Comparison of ENCODE assay signal across 8 cellular contexts in genomic region chr20:45416917-45417316, GRCh38. TPM values are rescaled to one million over a fixed set of nuclear protein-coding genes. Genes with fewer than 3 reads are reported as not detected.
DNase-seq lines count a peak whose midpoint lies in the region; ATAC-seq and TF ChIP-seq lines count a peak whose summit lies in the region.

No MANE protein-coding gene starts in this region.

- WGBS in endodermal cell (ENCODE audit: insufficient coverage in 1 of 2, insufficient read length in 1 of 2), 2 experiments = 85 to 100% methylated on average over 1 to 2 of the region's 2 CpGs
- whole genome bisulfite sequencing in ovary, 3 donors = 69 to 86% (median 71%) methylated on average over 2 of the region's 2 CpGs

- no peak overlapping the region for H3K27ac Mint-ChIP-seq in endodermal cell

- peak overlapping the region; percentile 79 for H3K27ac ChIP-seq in DND-41 (ENCODE audit: low read length)
- no peak overlapping the region for H3K27ac ChIP-seq in OCI-LY3 (ENCODE audit: low read length)
- H3K27ac ChIP-seq in endodermal cell (ENCODE audit: low read depth, low read length) = no peak overlapping the region
- no peak overlapping the region for H3K27ac ChIP-seq in ovary

- H3K4me1 ChIP-seq in DND-41 (ENCODE audit: insufficient read depth, low read length) (peaks cover 36% of the 10 kb centered on the region), OCI-LY3 (ENCODE audit: low read length) (peaks cover 17% of the 10 kb centered on the region), endodermal cell (ENCODE audit: control insufficient read depth, insufficient read depth, low read length) (no peaks in the 10 kb centered on the region), ovary (ENCODE audit: insufficient read depth) (peaks cover 5% of the 10 kb centered on the region)

- H3K79me2 ChIP-seq in DND-41 (ENCODE audit: insufficient read depth, low read length) (peaks cover 39% of the 10 kb centered on the region), OCI-LY3 (ENCODE audit: low read length) (peaks cover 27% of the 10 kb centered on the region)

- peaks cover 9% of the 10 kb centered on the region for H3K27me3 Mint-ChIP-seq in endodermal cell (ENCODE audit: insufficient read depth)

- DNase-seq in DND-41 (no peak), endodermal cell (no peak), ovary (no peak), NCI-H2107 treated with DMSO at 0.1 percent for 48 hours (lab: John Stamatoyannopoulos, UW; ENCODE audit: unreplicated experiment) (no peak), mucosa of gallbladder (ENCODE audit: low spot score) (no peak)

- peak overlapping the region; percentile 79 for H3K9ac ChIP-seq in DND-41 (ENCODE audit: low read depth, low read length)
- peak overlapping the region; percentile 81 for H3K9ac ChIP-seq in OCI-LY3 (ENCODE audit: low read length)
- no peak overlapping the region for H3K9ac ChIP-seq in endodermal cell (ENCODE audit: extremely low read depth, low read length, poor library complexity, severe bottlenecking)

- H3K9me3 ChIP-seq in DND-41 (ENCODE audit: insufficient read depth, low read length, severe bottlenecking) = no peaks in the 10 kb centered on the region
- no peaks in the 10 kb centered on the region for H3K9me3 ChIP-seq in OCI-LY3 (ENCODE audit: insufficient read depth, low read length)
- no peaks in the 10 kb centered on the region for H3K9me3 ChIP-seq in endodermal cell (ENCODE audit: control insufficient read depth, low read length)
- H3K9me3 ChIP-seq in ovary = no peaks in the 10 kb centered on the region

- H3K27me3 ChIP-seq in DND-41 (ENCODE audit: insufficient read depth, low read length, poor library complexity) = no peaks in the 10 kb centered on the region
- no peaks in the 10 kb centered on the region for H3K27me3 ChIP-seq in OCI-LY3 (ENCODE audit: low read depth, low read length)
- no peaks in the 10 kb centered on the region for H3K27me3 ChIP-seq in endodermal cell (ENCODE audit: control insufficient read depth, insufficient read depth, low read length, poor library complexity, severe bottlenecking)
- no peaks in the 10 kb centered on the region for H3K27me3 ChIP-seq in ovary

- no peak for TF ChIP-seq POLR2A in ovary (IDR thresholded peaks at IDR 0.05)

- TF ChIP-seq EP300 in ovary (IDR thresholded peaks at IDR 0.05) = no peak

- peaks cover 48% of the 10 kb centered on the region for H3K36me3 ChIP-seq in DND-41 (ENCODE audit: insufficient read depth, low read length)
- H3K36me3 ChIP-seq in OCI-LY3 (replicated peaks; ENCODE audit: low read depth, low read length) = peaks cover 29% of the 10 kb centered on the region
- H3K36me3 ChIP-seq in endodermal cell (ENCODE audit: control insufficient read depth, insufficient read depth, low read length) = peaks cover 40% of the 10 kb centered on the region
- H3K36me3 ChIP-seq in ovary = no peaks in the 10 kb centered on the region

- intact Hi-C loops in ovary (cut with DNase I) = loop anchor here in 1 of 4 donors (5.0 to 10.0 kb wide), 2 partner anchors 45 to 772 kb away; no protein-coding TSS in a partner anchor

- TF ChIP-seq CTCF in DND-41 (IDR thresholded peaks at IDR 0.05; ENCODE audit: borderline replicate concordance, extremely low read depth, low read length, poor library complexity, severe bottlenecking) (no peak), OCI-LY3 (IDR thresholded peaks at IDR 0.05; ENCODE audit: low read depth, low read length) (no peak), endodermal cell (conservative IDR thresholded peaks at IDR 0.05) (no peak), ovary (IDR thresholded peaks at IDR 0.05) (no peak)

- H4K20me1 ChIP-seq in DND-41 (ENCODE audit: insufficient read depth, low read length) (peaks cover 13% of the 10 kb centered on the region; the same call in 1 of the 2 replicates), OCI-LY3 (ENCODE audit: insufficient read depth, low read length) (no peaks in the 10 kb centered on the region)

- ATAC-seq in DND-41 (ENCODE audit: insufficient read depth, low read depth) (no peak), GM21515 (IDR thresholded peaks at IDR 0.05; ENCODE audit: unreplicated experiment) (no peak), HG02678 (IDR thresholded peaks at IDR 0.05; ENCODE audit: unreplicated experiment) (no peak)

- peak overlapping the region; percentile 94 for H3K4me2 ChIP-seq in DND-41 (ENCODE audit: insufficient read depth, low read length)
- peak overlapping the region; percentile 84 for H3K4me2 ChIP-seq in OCI-LY3 (ENCODE audit: low read length)

- H3K4me3 ChIP-seq in DND-41 (ENCODE audit: low read depth in 1 of 2, low read length in 2 of 2) (peak overlapping the region; percentile 73 to 74; a peak in 3 of 4 replicates), OCI-LY3 (ENCODE audit: low read length) (peak overlapping the region; percentile 84), endodermal cell (ENCODE audit: low read length) (peak overlapping the region; percentile 89), ovary (peak overlapping the region; percentile 95)

- peaks cover 4% of the 10 kb centered on the region for H3K4me1 Mint-ChIP-seq in endodermal cell

- peak overlapping the region; percentile 93 for H3K4me3 Mint-ChIP-seq in endodermal cell

- H2AFZ ChIP-seq in DND-41 (ENCODE audit: low read depth, low read length) = no peak overlapping the region
- no peak overlapping the region for H2AFZ ChIP-seq in OCI-LY3 (ENCODE audit: low read depth, low read length)

- H3K36me3 Mint-ChIP-seq in endodermal cell (ENCODE audit: low read depth) = peaks cover 30% of the 10 kb centered on the region

- H3K9me3 Mint-ChIP-seq in endodermal cell = no peaks in the 10 kb centered on the region

RNA-seq across cellular contexts. Expression of gene PIGT, which starts 1.0 kb away (rescaled TPM):
- total RNA-seq in endodermal cell = 10 to 100 TPM; 83.3 to 90.1 TPM
- 77.8 TPM for polyA plus RNA-seq in endodermal cell (2013, experiment 1 of 2)
- 69.9 TPM for polyA plus RNA-seq in endodermal cell (2013, experiment 2 of 2)
- total RNA-seq in ovary = 10 to 100 TPM; 30.0 to 84.2 (median 69.3) TPM
- 100 to 1,000 TPM in 1 of 2 donors, 10 to 100 TPM in 1; 68.1 to 172 TPM for polyA plus RNA-seq in ovary
- 98.3 TPM for total RNA-seq in mucosa of gallbladder

RNA-seq across cellular contexts. Expression of gene DBNDD2, which starts 8.8 kb away (rescaled TPM):
- total RNA-seq in endodermal cell = 10 to 100 TPM; 63.2 to 69.1 TPM
- 39.0 TPM for polyA plus RNA-seq in endodermal cell (2013, experiment 1 of 2)
- polyA plus RNA-seq in endodermal cell (2013, experiment 2 of 2) = 41.4 TPM
- total RNA-seq in ovary = 10 to 100 TPM; 18.4 to 51.3 (median 31.6) TPM
- 10 to 100 TPM; 36.1 to 63.2 TPM for polyA plus RNA-seq in ovary
- 48.0 TPM for total RNA-seq in mucosa of gallbladder

RNA-seq across cellular contexts. Expression of gene TP53TG5, which starts 38.8 kb away (rescaled TPM):
- total RNA-seq in endodermal cell (1 to 10 TPM; 2.0 to 2.4 TPM), ovary (under 1 TPM in 2 of 7 donors, not detected in 5; 0.42 to 0.89 TPM), mucosa of gallbladder (not detected)
- polyA plus RNA-seq in endodermal cell (2013, experiment 1 of 2) = 0.32 TPM
- 0.46 TPM for polyA plus RNA-seq in endodermal cell (2013, experiment 2 of 2)
- polyA plus RNA-seq in ovary = under 1 TPM in 1 of 2 donors, not detected in 1; 0.02 TPM

RNA-seq across cellular contexts. Expression of gene WFDC2, which starts 52.6 kb away (rescaled TPM):
- total RNA-seq in endodermal cell = 100 to 1,000 TPM; 304 to 580 TPM
- 59.9 TPM for polyA plus RNA-seq in endodermal cell (2013, experiment 1 of 2)
- 51.6 TPM for polyA plus RNA-seq in endodermal cell (2013, experiment 2 of 2)
- total RNA-seq in ovary = 100 to 1,000 TPM in 1 of 7 donors, 10 to 100 TPM in 4, 1 to 10 TPM in 2; 1.2 to 246 (median 18.9) TPM
- polyA plus RNA-seq in ovary = 1 to 10 TPM; 2.9 to 9.6 TPM
- 144 TPM for total RNA-seq in mucosa of gallbladder

RNA-seq across cellular contexts. Expression of gene SYS1, which starts 54.0 kb away (rescaled TPM):
- total RNA-seq in endodermal cell (10 to 100 TPM; 22.1 to 23.8 TPM), ovary (10 to 100 TPM; 29.2 to 69.7 (median 32.8) TPM), mucosa of gallbladder (41.3 TPM)
- polyA plus RNA-seq in endodermal cell (2013, experiment 1 of 2) = 16.4 TPM
- 15.6 TPM for polyA plus RNA-seq in endodermal cell (2013, experiment 2 of 2)
- 10 to 100 TPM; 33.0 to 47.0 TPM for polyA plus RNA-seq in ovary
